8 cellular contexts compared by ENCODE assay signal in the genomic region with DNA sequence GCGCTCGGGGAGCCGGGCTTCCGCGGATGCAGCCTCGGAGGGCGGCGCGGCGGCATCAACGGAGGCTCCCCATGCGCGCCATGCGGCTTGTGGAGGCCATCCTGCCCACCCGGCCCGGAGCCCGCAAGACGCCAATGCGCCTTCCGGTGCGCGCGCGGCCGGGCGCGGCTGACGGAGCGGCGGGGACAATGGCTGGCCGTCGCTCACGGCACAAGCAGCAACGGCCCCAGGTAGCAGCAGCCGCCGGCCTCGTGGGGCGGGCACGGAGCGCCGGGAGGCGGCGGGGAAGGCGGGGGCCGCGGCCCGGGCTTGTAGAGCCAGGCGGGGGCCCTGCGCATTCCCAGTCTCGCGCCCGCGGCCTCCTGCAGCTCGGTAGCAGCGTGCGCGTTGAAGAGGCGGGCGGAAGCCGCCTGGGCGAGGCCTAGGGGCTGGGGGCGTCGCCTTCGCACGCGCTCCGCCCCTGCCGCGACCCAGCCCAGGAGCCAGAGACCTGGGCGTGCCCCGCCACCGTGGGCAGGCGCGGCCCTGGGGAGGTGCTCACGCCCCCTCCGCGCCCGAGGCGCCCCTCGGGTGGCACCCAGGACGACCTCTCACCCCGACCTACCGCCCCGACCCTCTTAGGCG.
DNase-seq lines count a peak whose midpoint lies in the region; ATAC-seq and TF ChIP-seq lines count a peak whose summit lies in the region.
"Not testable (repeated sequence)": the region's sequence is repeated elsewhere in the genome, so short reads cannot be mapped to it uniquely, and the experiment has no call there.

No MANE protein-coding gene starts in this region.

- intact Hi-C loops in body of pancreas (cut with DNase I); left colon (cut with DNase I, micrococcal nuclease): not testable (repeated sequence)

- H3K9me3 ChIP-seq in NT2/D1 (ENCODE audit: insufficient read depth, low read length); body of pancreas: not testable (repeated sequence)

- ATAC-seq in GM18502 (IDR thresholded peaks at IDR 0.05; ENCODE audit: poor library complexity, unreplicated experiment) (peak; percentile 95), GM19455 (IDR thresholded peaks at IDR 0.05; ENCODE audit: unreplicated experiment) (peak; percentile 84), HG02610 (IDR thresholded peaks at IDR 0.05; ENCODE audit: unreplicated experiment) (peak; percentile 97), HG03135 (IDR thresholded peaks at IDR 0.05; ENCODE audit: unreplicated experiment) (peak; percentile 97), body of pancreas (peak; percentile 90), left colon (peak; percentile 93)
- peak; percentile 90 for ATAC-seq in stimulated activated naive CD8-positive, alpha-beta T cell treated with anti-CD3 and anti-CD28 coated beads, Interleukin-15, amount 100 ng/mL, for 72 hours

- peak overlapping the region; percentile 79 for H3K9ac ChIP-seq in NT2/D1 (ENCODE audit: insufficient read length, low read depth)

- H3K4me1 ChIP-seq in NT2/D1 (ENCODE audit: insufficient read depth, insufficient read length); body of pancreas: not testable (repeated sequence)

- not testable (repeated sequence) for H3K4me3 Mint-ChIP-seq in stimulated activated naive CD8-positive, alpha-beta T cell treated with anti-CD3 and anti-CD28 coated beads, Interleukin-15, amount 100 ng/mL, for 72 hours

- H3K27me3 ChIP-seq in NT2/D1 (ENCODE audit: insufficient read depth, insufficient read length); body of pancreas: not testable (repeated sequence)

- H3K27me3 Mint-ChIP-seq in stimulated activated naive CD8-positive, alpha-beta T cell treated with anti-CD3 and anti-CD28 coated beads, Interleukin-15, amount 100 ng/mL, for 72 hours = not testable (repeated sequence)

- not testable (repeated sequence) for H3K9me3 Mint-ChIP-seq in stimulated activated naive CD8-positive, alpha-beta T cell treated with anti-CD3 and anti-CD28 coated beads, Interleukin-15, amount 100 ng/mL, for 72 hours

- TF ChIP-seq CTCF in body of pancreas (IDR thresholded peaks at IDR 0.05) = not testable (repeated sequence)

- H3K27ac Mint-ChIP-seq in stimulated activated naive CD8-positive, alpha-beta T cell treated with anti-CD3 and anti-CD28 coated beads, Interleukin-15, amount 100 ng/mL, for 72 hours = not testable (repeated sequence)

- not testable (repeated sequence) for H3K36me3 ChIP-seq in NT2/D1 (ENCODE audit: insufficient read depth, insufficient read length, low read length); body of pancreas (replicated peaks in 1 of 2; ENCODE audit: insufficient read depth in 1 of 2, low read depth in 2 of 2)

- H3K4me1 Mint-ChIP-seq in stimulated activated naive CD8-positive, alpha-beta T cell treated with anti-CD3 and anti-CD28 coated beads, Interleukin-15, amount 100 ng/mL, for 72 hours = not testable (repeated sequence)

- no CpG with 5 or more reads among the region's 85 CpGs for WGBS in body of pancreas, 2 donors

- not testable (repeated sequence) for TF ChIP-seq POLR2A in body of pancreas (IDR thresholded peaks at IDR 0.05)

- DNase-seq in NT2/D1 (ENCODE audit: low read depth, low spot score); body of pancreas; left colon; stimulated activated naive CD8-positive, alpha-beta T cell treated with anti-CD3 and anti-CD28 coated beads, Interleukin-15, amount 100 ng/mL, for 72 hours: not testable (repeated sequence)

- H3K4me3 ChIP-seq in NT2/D1 (ENCODE audit: insufficient read length, low read depth) = peak overlapping the region; percentile 45
- not testable (repeated sequence) for H3K4me3 ChIP-seq in body of pancreas

- H3K27ac ChIP-seq in body of pancreas = not testable (repeated sequence)
